Comparison of ENCODE assay signal across 20 cellular contexts in the genomic region with DNA sequence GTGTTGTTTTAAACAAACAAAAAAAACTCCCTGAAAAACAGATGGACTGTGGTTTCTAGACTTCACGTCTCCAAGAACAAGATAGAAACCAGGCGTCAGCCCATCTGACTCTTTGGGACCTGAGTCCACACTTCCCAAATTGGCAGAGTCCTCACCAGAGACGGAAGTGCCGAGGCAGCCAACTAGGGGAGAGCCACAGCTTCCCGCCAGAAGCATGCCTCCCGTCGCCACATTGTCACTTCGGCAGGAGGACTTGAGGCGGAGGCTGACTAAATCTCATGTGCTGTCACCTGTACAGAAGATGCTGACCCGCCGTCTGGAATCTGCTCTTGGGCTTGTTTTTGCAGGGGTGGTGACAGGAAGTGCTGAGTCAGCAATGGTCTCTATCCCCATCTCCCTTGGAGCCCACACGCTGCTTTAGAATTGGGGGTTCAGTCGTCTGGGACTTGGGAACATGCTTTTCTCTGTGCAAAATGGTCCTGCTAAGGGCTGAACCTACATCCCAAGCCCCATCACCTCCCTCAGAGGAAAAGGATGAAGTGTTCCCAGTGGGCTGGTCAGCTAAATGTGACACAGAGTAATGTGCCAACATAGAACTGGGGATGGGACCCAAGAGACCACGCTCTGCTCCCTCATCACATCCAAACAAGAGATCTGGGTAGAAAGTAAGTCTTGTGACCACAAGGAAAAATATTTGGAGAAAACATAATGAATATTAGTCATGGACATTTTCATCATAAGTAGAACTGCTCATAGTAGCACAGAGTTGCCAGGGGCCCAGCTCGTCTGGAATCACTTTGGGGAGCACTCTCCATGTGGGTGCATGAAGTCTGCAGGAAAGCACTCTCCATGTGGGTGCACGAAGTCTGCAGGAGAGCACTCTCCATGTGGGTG.
DNase-seq lines count a peak whose midpoint lies in the region; ATAC-seq and TF ChIP-seq lines count a peak whose summit lies in the region.
"Had no signal": no experiment of that assay in that cellular context is flagged by ENCODE, and none has a peak within 500 bp of the region (broad histone marks: within the 10 kb centered on the region; RNA-seq: fewer than 3 reads in every experiment).

No MANE protein-coding gene starts in this region.

- H3K18ac ChIP-seq in neuronal stem cell (ENCODE audit: low read length) = peak overlapping the region; percentile 54

- no peak overlapping the region for H2AFZ ChIP-seq in neuronal stem cell (ENCODE audit: low read length)

- H3K4me2 ChIP-seq in neuronal stem cell (ENCODE audit: insufficient read depth, low read length, poor library complexity, severe bottlenecking) = no peak overlapping the region

- H2AK5ac ChIP-seq in neuronal stem cell (ENCODE audit: low read depth, low read length) = peak overlapping the region; percentile 20

- H2BK15ac ChIP-seq in neuronal stem cell (ENCODE audit: low read length) = peak overlapping the region; percentile 83

- no peak overlapping the region for H3K4ac ChIP-seq in neuronal stem cell (ENCODE audit: low read length)

- DNase-seq in AG20443 (ENCODE audit: low spot score) (peak; percentile 36), LHCN-M2 (ENCODE audit: low read depth) (peak; percentile 21), coronary artery (ENCODE audit: low spot score) (peak; percentile 71), neuronal stem cell (ENCODE audit: low spot score) (no peak), NCI-H146 (lab: John Stamatoyannopoulos, UW) (no peak), GM13977 (ENCODE audit: low spot score) (no peak)
- DNase-seq: activated CD4-positive, alpha-beta T cell treated with anti-CD3 and anti-CD28 coated beads, Interleukin-2, amount 50 U/mL, for 48 hours; activated effector memory CD4-positive, alpha-beta T cell treated with anti-CD3 and anti-CD28 coated beads, Interleukin-2, amount 50 U/mL, for 16 hours; activated naive CD8-positive, alpha-beta T cell treated with anti-CD3 and anti-CD28 coated beads, Interleukin-2, amount 50 U/mL, for 24 hours; heart left ventricle; immature natural killer cell; left lung; natural killer cell; NCI-H1105; NCI-H510A; sigmoid colon; T-helper 9 cell had no signal

- in situ Hi-C loops in GM13977 (cut with MboI; ENCODE audit: low pct_unique_long_range_greater_than_20kb, low sequenced_read_pairs, unreplicated experiment) = no loop called here

- no peak for ATAC-seq in HG02840 (IDR thresholded peaks at IDR 0.05; ENCODE audit: low FRiP score, unreplicated experiment)
- ATAC-seq: activated naive CD8-positive, alpha-beta T cell treated with anti-CD3 and anti-CD28 coated beads, Interleukin-2, amount 50 U/mL, for 24 hours; GM12878; natural killer cell; WTC11 had no signal

- no peak overlapping the region for H3K9ac ChIP-seq in neuronal stem cell (ENCODE audit: low read depth, low read length, poor library complexity)

- H3K27ac ChIP-seq in coronary artery = no peak overlapping the region
- H3K27ac ChIP-seq in neuronal stem cell (replicated peaks; ENCODE audit: low read length) = no peak overlapping the region
- H3K27ac ChIP-seq: heart left ventricle, left lung, sigmoid colon had no signal

- H2BK5ac ChIP-seq in neuronal stem cell (ENCODE audit: low read length) = no peak overlapping the region

- no peaks in the 10 kb centered on the region for H3K79me1 ChIP-seq in neuronal stem cell (ENCODE audit: low read depth, low read length)

- H4K91ac ChIP-seq in neuronal stem cell (ENCODE audit: low read depth, low read length, poor library complexity) = no peak overlapping the region

- H3K23ac ChIP-seq in neuronal stem cell (ENCODE audit: low read depth, low read length, poor library complexity) = no peak overlapping the region

- H2BK120ac ChIP-seq in neuronal stem cell (ENCODE audit: low read depth, low read length) = no peak overlapping the region

- no peak for TF ChIP-seq CTCF in coronary artery (IDR thresholded peaks at IDR 0.05)
- TF ChIP-seq CTCF in GM13977 (IDR thresholded peaks at IDR 0.05; ENCODE audit: extremely low read depth, insufficient read depth, missing control alignments) = no peak

- H3K9me3 ChIP-seq in neuronal stem cell (replicated peaks in 1 of 2; ENCODE audit: control insufficient read depth in 2 of 2, insufficient read depth in 1 of 2, low read depth in 1 of 2, low read length in 2 of 2) = peaks cover 0 to 1% of the 10 kb centered on the region in 2 donors
- H3K9me3 ChIP-seq: left lung, sigmoid colon had no signal

- H3K14ac ChIP-seq in neuronal stem cell (ENCODE audit: low read length) = no peak overlapping the region

- no peaks in the 10 kb centered on the region for H3K36me3 ChIP-seq in neuronal stem cell (replicated peaks in 1 of 2; ENCODE audit: control insufficient read depth in 2 of 2, insufficient read depth in 2 of 2, low read length in 2 of 2)
- H3K36me3 ChIP-seq: heart left ventricle, left lung, sigmoid colon had no signal

- WGBS in neuronal stem cell (ENCODE audit: extremely low coverage in 2 of 2, insufficient read length in 2 of 2, insufficient replicate concordance in 1 of 2), 2 donors = no CpG with 5 or more reads among the region's 16 CpGs

- peak overlapping the region; percentile 14 for H2BK12ac ChIP-seq in neuronal stem cell (ENCODE audit: low read length)

- H3K4me3 ChIP-seq in coronary artery = no peak overlapping the region
- H3K4me3 ChIP-seq in neuronal stem cell (ENCODE audit: low read length in 2 of 2) = no peak overlapping the region
- H3K4me3 ChIP-seq: GM12878, heart left ventricle, left lung, sigmoid colon had no signal

- H4K8ac ChIP-seq in neuronal stem cell (ENCODE audit: low read depth, low read length) = no peak overlapping the region

- no peaks in the 10 kb centered on the region for H3K27me3 ChIP-seq in neuronal stem cell (ENCODE audit: control insufficient read depth in 3 of 3, insufficient read depth in 3 of 3, low read depth in 1 of 3, low read length in 3 of 3)
- H3K27me3 ChIP-seq: heart left ventricle, left lung, sigmoid colon had no signal

- peaks cover 23 to 30% of the 10 kb centered on the region in 2 donors for H3K4me1 ChIP-seq in neuronal stem cell (ENCODE audit: control insufficient read depth in 2 of 2, insufficient read depth in 1 of 2, low read depth in 1 of 2, low read length in 2 of 2)
- H3K4me1 ChIP-seq: left lung, sigmoid colon had no signal

Comparison
In these comparisons a context has a peak if more than half of its experiments do, and no peak if none do; other contexts are left out.
1. DNase-seq: peak in AG20443 (single experiment), LHCN-M2 (single experiment) and coronary artery (single experiment); none in neuronal stem cell (single experiment), NCI-H146 (single experiment) and GM13977 (single experiment).